ENCODE assay signal across 8 cellular contexts in the genomic region with DNA sequence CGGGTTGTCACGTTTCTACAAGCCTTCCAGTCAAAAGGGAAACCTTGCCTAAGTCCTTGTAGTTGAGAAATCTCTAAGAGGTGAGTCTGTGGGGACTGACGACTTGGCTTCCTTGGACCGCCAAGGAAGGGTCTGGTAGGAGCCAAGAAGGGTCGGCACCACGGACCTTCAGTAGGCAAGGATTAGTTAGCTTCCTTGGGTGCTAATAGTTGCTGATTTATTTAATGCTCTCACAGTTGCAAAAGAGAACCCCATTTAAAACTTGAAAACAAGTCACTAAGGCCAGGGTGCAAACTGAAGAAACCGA. TPM values are rescaled to one million over a fixed set of nuclear protein-coding genes. Genes with fewer than 3 reads are reported as not detected.
DNase-seq lines count a peak whose midpoint lies in the region; ATAC-seq and TF ChIP-seq lines count a peak whose summit lies in the region.

No MANE protein-coding gene starts in this region.

- DNase-seq in cardiac muscle cell (ENCODE audit: low read depth in 1 of 2, low spot score in 1 of 2) (no peak), cardiac septum (ENCODE audit: low spot score) (no peak), breast epithelium (ENCODE audit: low spot score in 2 of 2) (no peak), EL (no peak), NCI-H526 treated with DMSO at 0.1 percent for 48 hours (lab: John Stamatoyannopoulos, UW) (no peak)
- DNase-seq in naive thymus-derived CD4-positive, alpha-beta T cell: peak in 1 of 9 donors; percentile 14
- DNase-seq in stimulated activated CD8-positive, alpha-beta memory T cell treated with anti-CD3 and anti-CD28 coated beads, Interleukin-4, amount 100 ng/mL, for 48 hours: no peak

- peak overlapping the region; percentile 84 for H3K4me3 ChIP-seq in cardiac muscle cell
- H3K4me3 ChIP-seq in breast epithelium: peak overlapping the region; percentile 68 to 95 (median 88)
- H3K4me3 ChIP-seq in naive thymus-derived CD4-positive, alpha-beta T cell (ENCODE audit: low read length): peak overlapping the region; percentile 84

- CTCF ChIA-PET in naive thymus-derived CD4-positive, alpha-beta T cell (lab: Charles Lee): no interaction called here

- peak overlapping the region; percentile 95 for H3K27ac ChIP-seq in cardiac muscle cell
- peak overlapping the region; percentile 94 to 98 for H3K27ac ChIP-seq in breast epithelium
- peak overlapping the region; percentile 88 for H3K27ac ChIP-seq in naive thymus-derived CD4-positive, alpha-beta T cell (ENCODE audit: low read depth, low read length)

- peak overlapping the region; percentile 89 to 98 (median 96) for H3K4me3 Mint-ChIP-seq in naive thymus-derived CD4-positive, alpha-beta T cell

- H3K27ac Mint-ChIP-seq in naive thymus-derived CD4-positive, alpha-beta T cell: peak overlapping the region; percentile 93 to 99 (median 99)

- TF ChIP-seq CTCF in cardiac muscle cell (IDR thresholded peaks at IDR 0.05; ENCODE audit: low read depth, low read length): no peak
- no peak for TF ChIP-seq CTCF in breast epithelium (IDR thresholded peaks at IDR 0.05)

- peaks cover 0 to 5% (median 0%) of the 10 kb centered on the region in 11 donors for H3K9me3 Mint-ChIP-seq in naive thymus-derived CD4-positive, alpha-beta T cell

- POLR2A ChIA-PET in naive thymus-derived CD4-positive, alpha-beta T cell (lab: Charles Lee): interaction anchor here (0.9 kb wide), 1 partner anchor 28 kb away, joined by 3 read pairs; no protein-coding TSS in a partner anchor

- H3K27me3 Mint-ChIP-seq in naive thymus-derived CD4-positive, alpha-beta T cell: peaks cover 0 to under 1% (median 0%) of the 10 kb centered on the region in 5 donors

- no peaks in the 10 kb centered on the region for H3K9me3 ChIP-seq in cardiac muscle cell (ENCODE audit: low read depth)
- no peaks in the 10 kb centered on the region for H3K9me3 ChIP-seq in breast epithelium
- no peaks in the 10 kb centered on the region for H3K9me3 ChIP-seq in naive thymus-derived CD4-positive, alpha-beta T cell (ENCODE audit: control insufficient read depth in 2 of 3, low read length in 3 of 3)

- intact Hi-C loops in cardiac septum (cut with DNase I) (loop anchor here (5.0 kb wide), 1 partner anchor 42 kb away; the partner anchor contains the start of genes TUBGCP4 and ZSCAN29), breast epithelium (cut with DNase I; ENCODE audit: low total_unique reads) (no loop called here)
- intact Hi-C loops in naive thymus-derived CD4-positive, alpha-beta T cell (cut with micrococcal nuclease): loop anchor here (1.0 to 10.0 kb wide), 13 partner anchors 41 to 1058 kb away; partner anchors contain the start of genes GANC (in 2 of the 2), TMEM87A (in 2 of the 2), TUBGCP4 (in 2 of the 2) and ZSCAN29 (in 2 of the 2)

- TF ChIP-seq POLR2A in breast epithelium (IDR thresholded peaks at IDR 0.05): no peak

- H3K36me3 Mint-ChIP-seq in naive thymus-derived CD4-positive, alpha-beta T cell: peaks cover 4 to 39% (median 24%) of the 10 kb centered on the region in 5 donors

- H3K4me1 Mint-ChIP-seq in naive thymus-derived CD4-positive, alpha-beta T cell: peaks cover 19 to 52% (median 43%) of the 10 kb centered on the region in 7 donors

- H3K36me3 ChIP-seq in cardiac muscle cell: peaks cover 8% of the 10 kb centered on the region
- no peaks in the 10 kb centered on the region for H3K36me3 ChIP-seq in breast epithelium
- H3K36me3 ChIP-seq in naive thymus-derived CD4-positive, alpha-beta T cell (ENCODE audit: control insufficient read depth in 2 of 3, insufficient read depth in 3 of 3, low read length in 3 of 3): peaks cover 0 to 6% (median 0%) of the 10 kb centered on the region in 3 experiments

- H3K27me3 ChIP-seq in cardiac muscle cell: no peaks in the 10 kb centered on the region
- no peaks in the 10 kb centered on the region for H3K27me3 ChIP-seq in breast epithelium
- no peaks in the 10 kb centered on the region for H3K27me3 ChIP-seq in naive thymus-derived CD4-positive, alpha-beta T cell (ENCODE audit: control insufficient read depth in 2 of 2, insufficient read depth in 2 of 2, low read length in 2 of 2)

- H3K4me1 ChIP-seq in cardiac muscle cell (ENCODE audit: low read depth): peaks cover 16% of the 10 kb centered on the region
- H3K4me1 ChIP-seq in breast epithelium: peaks cover 0 to 12% of the 10 kb centered on the region in 2 donors
- peaks cover 19 to 22% of the 10 kb centered on the region in 2 donors for H3K4me1 ChIP-seq in naive thymus-derived CD4-positive, alpha-beta T cell (ENCODE audit: control insufficient read depth in 2 of 2, insufficient read depth in 2 of 2, low read length in 2 of 2)

- ATAC-seq in HG03432 (IDR thresholded peaks at IDR 0.05; ENCODE audit: unreplicated experiment): peak; percentile 25
- ATAC-seq in naive thymus-derived CD4-positive, alpha-beta T cell: peak; percentile 7

RNA-seq across cellular contexts. Expression of gene LCMT2, which starts 0.4 kb away (rescaled TPM):
- total RNA-seq in cardiac muscle cell (5.3 and 8.2 TPM in 2 replicates), cardiac septum (6.4 TPM), breast epithelium (1 to 10 TPM; 3.8 to 9.5 (median 6.6) TPM)
- 7.7 and 11.6 TPM in 2 replicates for polyA plus RNA-seq in cardiac muscle cell
- 10 to 100 TPM; 10.1 to 19.1 (median 15.0) TPM for total RNA-seq in naive thymus-derived CD4-positive, alpha-beta T cell
- 1 to 10 TPM; 2.9 to 6.2 TPM for polyA plus RNA-seq in naive thymus-derived CD4-positive, alpha-beta T cell

RNA-seq across cellular contexts. Expression of gene TGM7, which starts 28.7 kb away (rescaled TPM):
- total RNA-seq in cardiac muscle cell (not detected in 2 replicates), cardiac septum (not detected), breast epithelium (not detected)
- polyA plus RNA-seq in cardiac muscle cell: not detected in 2 replicates
- total RNA-seq in naive thymus-derived CD4-positive, alpha-beta T cell: not detected
- polyA plus RNA-seq in naive thymus-derived CD4-positive, alpha-beta T cell: not detected

RNA-seq across cellular contexts. Expression of gene ZSCAN29, which starts 40.1 kb away (rescaled TPM):
- 27.1 and 29.8 TPM in 2 replicates for total RNA-seq in cardiac muscle cell
- polyA plus RNA-seq in cardiac muscle cell: 10.9 and 13.7 TPM in 2 replicates
- total RNA-seq in cardiac septum: 14.0 TPM
- 10 to 100 TPM; 19.5 to 24.9 (median 24.7) TPM for total RNA-seq in breast epithelium
- 10 to 100 TPM; 12.9 to 36.9 (median 33.6) TPM for total RNA-seq in naive thymus-derived CD4-positive, alpha-beta T cell
- 1 to 10 TPM; 3.1 to 7.8 TPM for polyA plus RNA-seq in naive thymus-derived CD4-positive, alpha-beta T cell

RNA-seq across cellular contexts. Expression of gene TUBGCP4, which starts 40.2 kb away (rescaled TPM):
- total RNA-seq in cardiac muscle cell (7.1 and 10.7 TPM in 2 replicates), cardiac septum (10.7 TPM), breast epithelium (10 to 100 TPM; 12.2 to 21.1 (median 19.7) TPM)
- 16.3 and 19.1 TPM in 2 replicates for polyA plus RNA-seq in cardiac muscle cell
- 10 to 100 TPM; 10.9 to 34.7 (median 17.7) TPM for total RNA-seq in naive thymus-derived CD4-positive, alpha-beta T cell
- 10 to 100 TPM in 1 of 2 donors, 1 to 10 TPM in 1; 7.7 to 15.0 TPM for polyA plus RNA-seq in naive thymus-derived CD4-positive, alpha-beta T cell
